8 cellular contexts compared by ENCODE assay signal in the genomic region with DNA sequence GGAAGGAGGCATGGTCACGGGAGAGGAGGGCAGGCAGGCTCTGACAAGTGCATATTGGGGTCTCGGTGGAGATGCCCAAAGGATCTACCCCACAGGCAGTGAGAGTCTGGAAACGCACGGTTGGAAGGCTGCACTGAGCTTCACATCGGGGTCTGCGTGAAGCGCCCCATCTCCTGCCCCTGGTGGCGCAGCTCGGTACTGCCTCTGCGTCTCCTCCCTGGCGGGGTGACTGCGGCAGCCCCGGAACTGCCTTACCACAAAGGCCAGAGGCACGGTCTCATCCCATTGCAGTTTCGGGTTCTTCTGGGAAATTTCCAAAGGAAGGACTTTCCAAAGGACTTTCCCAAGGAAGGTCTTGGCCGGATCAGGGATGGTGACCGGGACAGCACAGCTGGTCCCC.
DNase-seq lines count a peak whose midpoint lies in the region; ATAC-seq, FAIRE-seq and TF ChIP-seq lines count a peak whose summit lies in the region.

No MANE protein-coding gene starts in this region.

- TF ChIP-seq POLR2A in A549 (IDR thresholded peaks at IDR 0.05; ENCODE audit: low read length) (no peak), GM18505 (IDR thresholded peaks at IDR 0.05; ENCODE audit: borderline replicate concordance, extremely low read depth, insufficient read depth, insufficient read length) (no peak)

- TF ChIP-seq RAD21 in A549 (conservative IDR thresholded peaks at IDR 0.05 in 1 of 2, IDR thresholded peaks at IDR 0.05 in 1 of 2), result peak in 1 of 2 experiments; percentile 21; a peak in 1 of 5 replicates
- TF ChIP-seq RAD21 in Ishikawa (IDR thresholded peaks at IDR 0.05; ENCODE audit: low read depth), result peak; percentile 6; the same call in 1 of the 2 replicates

- no peaks in the 10 kb centered on the region for H3K4me1 ChIP-seq in A549

- ATAC-seq in A549 (peak; percentile 78 to 86; a peak in 4 of 6 replicates), HG03025 (IDR thresholded peaks at IDR 0.05; ENCODE audit: low FRiP score, unreplicated experiment) (no peak), GM18505 (IDR thresholded peaks at IDR 0.05; ENCODE audit: unreplicated experiment) (no peak)
- peak in 1 of 2 donors; percentile 34 for ATAC-seq in activated T-cell treated with anti-CD3 and anti-CD28 coated beads, Interleukin-2, amount 50 U/mL, for 72 hours (replicated peaks in 1 of 2)

- H3K9me3 Mint-ChIP-seq in activated T-cell treated with anti-CD3 and anti-CD28 coated beads, Interleukin-2, amount 50 U/mL, for 72 hours, result no peaks in the 10 kb centered on the region

- CTCF ChIA-PET in A549 (lab: Yijun Ruan, JAX), result interaction anchor here (0.7 to 1.0 kb wide), 3 partner anchors 11 to 572 kb away, joined by 3 to 4 read pairs (median 4); no protein-coding TSS in a partner anchor

- TF ChIP-seq EP300 in A549 (IDR thresholded peaks at IDR 0.05) (no peak), Ishikawa (IDR thresholded peaks at IDR 0.05; ENCODE audit: borderline replicate concordance) (no peak)

- H3K36me3 Mint-ChIP-seq in activated T-cell treated with anti-CD3 and anti-CD28 coated beads, Interleukin-2, amount 50 U/mL, for 72 hours (ENCODE audit: insufficient read depth in 2 of 2), result no peaks in the 10 kb centered on the region

- POLR2A ChIA-PET in A549 (lab: Yijun Ruan, JAX), result no interaction called here

- peak; percentile 4 to 29 for DNase-seq in A549 (ENCODE audit: low read depth in 1 of 2, low spot score in 1 of 2)
- peak; percentile 43 to 55 for DNase-seq in activated T-cell treated with anti-CD3 and anti-CD28 coated beads, Interleukin-2, amount 50 U/mL, for 72 hours
- DNase-seq in mesenteric fat pad (ENCODE audit: low spot score), result peak; percentile 87
- DNase-seq in HPDE6-E6E7 (ENCODE audit: extremely low spot score), result no peak
- no peak for DNase-seq in DMS114 treated with DMSO at 0.1 percent for 48 hours (lab: John Stamatoyannopoulos, UW; ENCODE audit: unreplicated experiment)

- H3K9me3 ChIP-seq in A549, result no peaks in the 10 kb centered on the region

- no peak overlapping the region; the same call in 2 of the 3 replicates for H3K4me2 ChIP-seq in A549

- H3K4me3 ChIP-seq in A549, result no peak overlapping the region

- H3K27ac ChIP-seq in A549, result no peak overlapping the region

- peaks cover 40% of the 10 kb centered on the region for H3K27me3 Mint-ChIP-seq in activated T-cell treated with anti-CD3 and anti-CD28 coated beads, Interleukin-2, amount 50 U/mL, for 72 hours (ENCODE audit: low read depth)

- TF ChIP-seq CTCF in A549 (IDR thresholded peaks at IDR 0.05), result peak; percentile 23; the same call in 2 of the 3 replicates

- no peaks in the 10 kb centered on the region for H3K4me1 Mint-ChIP-seq in activated T-cell treated with anti-CD3 and anti-CD28 coated beads, Interleukin-2, amount 50 U/mL, for 72 hours (ENCODE audit: low read depth)

- no peak overlapping the region for H3K4me3 Mint-ChIP-seq in activated T-cell treated with anti-CD3 and anti-CD28 coated beads, Interleukin-2, amount 50 U/mL, for 72 hours

- no peak for FAIRE-seq in A549 (lab: Jason Lieb, UNC)

- H3K27ac Mint-ChIP-seq in activated T-cell treated with anti-CD3 and anti-CD28 coated beads, Interleukin-2, amount 50 U/mL, for 72 hours, result no peak overlapping the region

- 14% methylated on average over 14 of the region's 17 CpGs for WGBS in A549 (ENCODE audit: missing lambda C conversion rate)

TF ChIP-seq in A549, 52 proteins besides CTCF, POLR2A, EP300 and RAD21:
- TF ChIP-seq EHMT2 (IDR thresholded peaks at IDR 0.05; ENCODE audit: low read depth), result no peak
- TF ChIP-seq ZC3H11A (IDR thresholded peaks at IDR 0.05), result no peak
- TF ChIP-seq ZFP36 (IDR thresholded peaks at IDR 0.05; ENCODE audit: borderline replicate concordance, partially characterized antibody), result no peak

TF ChIP-seq in Ishikawa, 13 proteins besides CTCF, POLR2A, EP300 and RAD21:
- TF ChIP-seq TCF12 (IDR thresholded peaks at IDR 0.05; ENCODE audit: low read depth) (no peak), TAF1 (IDR thresholded peaks at IDR 0.05; ENCODE audit: low read depth) (no peak), TEAD4 (IDR thresholded peaks at IDR 0.05) (no peak), ZBTB7A (IDR thresholded peaks at IDR 0.05; ENCODE audit: low read depth) (no peak), EGR1 (IDR thresholded peaks at IDR 0.05) (no peak), CEBPB (IDR thresholded peaks at IDR 0.05) (no peak), CREB1 (IDR thresholded peaks at IDR 0.05; ENCODE audit: low read depth) (no peak), NFIC (IDR thresholded peaks at IDR 0.05) (no peak)
- TF ChIP-seq, protein P1, sequence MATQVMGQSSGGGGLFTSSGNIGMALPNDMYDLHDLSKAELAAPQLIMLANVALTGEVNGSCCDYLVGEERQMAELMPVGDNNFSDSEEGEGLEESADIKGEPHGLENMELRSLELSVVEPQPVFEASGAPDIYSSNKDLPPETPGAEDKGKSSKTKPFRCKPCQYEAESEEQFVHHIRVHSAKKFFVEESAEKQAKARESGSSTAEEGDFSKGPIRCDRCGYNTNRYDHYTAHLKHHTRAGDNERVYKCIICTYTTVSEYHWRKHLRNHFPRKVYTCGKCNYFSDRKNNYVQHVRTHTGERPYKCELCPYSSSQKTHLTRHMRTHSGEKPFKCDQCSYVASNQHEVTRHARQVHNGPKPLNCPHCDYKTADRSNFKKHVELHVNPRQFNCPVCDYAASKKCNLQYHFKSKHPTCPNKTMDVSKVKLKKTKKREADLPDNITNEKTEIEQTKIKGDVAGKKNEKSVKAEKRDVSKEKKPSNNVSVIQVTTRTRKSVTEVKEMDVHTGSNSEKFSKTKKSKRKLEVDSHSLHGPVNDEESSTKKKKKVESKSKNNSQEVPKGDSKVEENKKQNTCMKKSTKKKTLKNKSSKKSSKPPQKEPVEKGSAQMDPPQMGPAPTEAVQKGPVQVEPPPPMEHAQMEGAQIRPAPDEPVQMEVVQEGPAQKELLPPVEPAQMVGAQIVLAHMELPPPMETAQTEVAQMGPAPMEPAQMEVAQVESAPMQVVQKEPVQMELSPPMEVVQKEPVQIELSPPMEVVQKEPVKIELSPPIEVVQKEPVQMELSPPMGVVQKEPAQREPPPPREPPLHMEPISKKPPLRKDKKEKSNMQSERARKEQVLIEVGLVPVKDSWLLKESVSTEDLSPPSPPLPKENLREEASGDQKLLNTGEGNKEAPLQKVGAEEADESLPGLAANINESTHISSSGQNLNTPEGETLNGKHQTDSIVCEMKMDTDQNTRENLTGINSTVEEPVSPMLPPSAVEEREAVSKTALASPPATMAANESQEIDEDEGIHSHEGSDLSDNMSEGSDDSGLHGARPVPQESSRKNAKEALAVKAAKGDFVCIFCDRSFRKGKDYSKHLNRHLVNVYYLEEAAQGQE (IDR thresholded peaks at IDR 0.05; ENCODE audit: low read depth), result no peak
- TF ChIP-seq, protein P2, sequence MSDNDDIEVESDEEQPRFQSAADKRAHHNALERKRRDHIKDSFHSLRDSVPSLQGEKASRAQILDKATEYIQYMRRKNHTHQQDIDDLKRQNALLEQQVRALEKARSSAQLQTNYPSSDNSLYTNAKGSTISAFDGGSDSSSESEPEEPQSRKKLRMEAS (IDR thresholded peaks at IDR 0.05), result no peak

Comparison
In these comparisons a context has a peak if more than half of its experiments do, and no peak if none do; other contexts are left out.
1. ATAC-seq: peak in A549 (2 of 2); none in HG03025 (single experiment) and GM18505 (single experiment).
2. DNase-seq: peak in A549 (2 of 2), activated T-cell treated with anti-CD3 and anti-CD28 coated beads, Interleukin-2, amount 50 U/mL, for 72 hours (2 of 2) and mesenteric fat pad (single experiment); none in HPDE6-E6E7 (single experiment) and DMS114 treated with DMSO at 0.1 percent for 48 hours (single experiment).